In genomic region chr12:6688543-6688999, GRCh38 we compare ENCODE assay signal across 1 cellular context.
TF ChIP-seq lines count a peak whose summit lies in the region.

No MANE protein-coding gene starts in this region.

TF ChIP-seq in IMR-90, 13 proteins besides CTCF, POLR2A, EP300 and RAD21:
- TF ChIP-seq, protein P1, sequence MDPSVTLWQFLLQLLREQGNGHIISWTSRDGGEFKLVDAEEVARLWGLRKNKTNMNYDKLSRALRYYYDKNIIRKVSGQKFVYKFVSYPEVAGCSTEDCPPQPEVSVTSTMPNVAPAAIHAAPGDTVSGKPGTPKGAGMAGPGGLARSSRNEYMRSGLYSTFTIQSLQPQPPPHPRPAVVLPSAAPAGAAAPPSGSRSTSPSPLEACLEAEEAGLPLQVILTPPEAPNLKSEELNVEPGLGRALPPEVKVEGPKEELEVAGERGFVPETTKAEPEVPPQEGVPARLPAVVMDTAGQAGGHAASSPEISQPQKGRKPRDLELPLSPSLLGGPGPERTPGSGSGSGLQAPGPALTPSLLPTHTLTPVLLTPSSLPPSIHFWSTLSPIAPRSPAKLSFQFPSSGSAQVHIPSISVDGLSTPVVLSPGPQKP (IDR thresholded peaks at IDR 0.05; ENCODE audit: borderline replicate concordance, low read depth, low read length): 0 out of 2 replicates have a peak, but pooled peaks have one; percentile 24
- TF ChIP-seq CHD1 (IDR thresholded peaks at IDR 0.05; ENCODE audit: low read depth, low read length): no peak; the same call in 1 of the 2 replicates
